ENCODE assay signal across 24 cellular contexts in the genomic region with DNA sequence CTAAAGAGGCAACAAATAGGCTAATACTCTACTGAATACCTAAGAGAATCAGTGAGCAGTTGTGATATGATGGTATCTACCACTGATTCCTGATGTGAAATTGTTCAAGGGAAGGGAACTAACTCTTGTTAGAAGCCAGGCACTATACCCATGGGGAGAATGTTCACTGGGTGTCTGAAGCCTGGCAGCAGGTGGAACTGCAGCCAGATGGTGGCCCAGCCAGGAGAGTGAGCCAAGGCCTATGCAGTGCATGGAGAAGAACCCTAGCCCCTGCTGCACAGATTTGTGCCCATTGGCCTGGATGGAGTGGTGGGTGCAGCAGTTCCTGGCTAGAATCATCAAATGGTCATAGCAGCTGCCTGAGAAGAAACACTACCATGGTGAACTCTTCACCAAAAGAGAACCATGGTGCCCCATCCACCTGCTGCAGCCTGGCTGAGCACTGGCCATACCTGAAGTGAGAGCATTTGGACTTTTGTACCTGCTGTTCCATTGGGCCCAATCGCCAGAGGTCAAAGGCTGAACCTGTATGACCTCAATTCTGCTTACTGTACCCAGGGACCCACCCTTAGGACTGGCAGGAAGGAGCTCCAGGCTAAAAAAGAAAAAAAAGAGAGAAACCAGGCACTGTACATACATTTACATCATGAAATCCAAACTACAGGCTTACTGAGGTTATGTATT.
A peak's percentile ranks its signal among the peaks of the same experiment; 100 is the strongest.
DNase-seq lines count a peak whose midpoint lies in the region; ATAC-seq, FAIRE-seq and TF ChIP-seq lines count a peak whose summit lies in the region.
"Had no signal": no experiment of that assay in that cellular context is flagged by ENCODE, and none has a peak within 500 bp of the region (broad histone marks: within the 10 kb centered on the region; RNA-seq: fewer than 3 reads in every experiment).

No MANE protein-coding gene starts in this region.

- peaks cover 26 to 38% of the 10 kb centered on the region in 2 donors for H3K4me1 Mint-ChIP-seq in natural killer cell treated with Interleukin-12 subunit alpha and Interleukin-12 subunit beta and Interleukin-15 and Interleukin-18, amount 100 ng/mL, for 72 hours (ENCODE audit: low read depth in 2 of 2)
- H3K4me1 Mint-ChIP-seq in natural killer cell = peaks cover 11 to 28% of the 10 kb centered on the region in 2 donors

- POLR2A ChIA-PET in RWPE1 (lab: Yijun Ruan, JAX; ENCODE audit: low non-redundant PET) = no interaction called here

- FAIRE-seq in small intestine (lab: Jason Lieb, UNC) = no peak
- FAIRE-seq: GM12878 had no signal

- H3K4me3 ChIP-seq in epithelial cell of proximal tubule (ENCODE audit: low read depth, low read length) (no peak overlapping the region), small intestine (ENCODE audit: low read depth in 1 of 2, low read length in 2 of 2) (no peak overlapping the region), heart right ventricle (no peak overlapping the region)
- H3K4me3 ChIP-seq: BLaER1 treated with 17β-estradiol and CSF1 and Interleukin-3, amounts not matched to agents 10 nM and 100 nM; GM12878; GM23248; HAP-1; PC-9 had no signal

- no peak for ATAC-seq in natural killer cell treated with Interleukin-12 subunit alpha and Interleukin-12 subunit beta and Interleukin-15 and Interleukin-18, amount 100 ng/mL, for 72 hours
- ATAC-seq in natural killer cell (no peak), heart right ventricle (no peak)
- ATAC-seq: GM12878, T-cell had no signal

- H3K36me3 ChIP-seq in small intestine (ENCODE audit: control insufficient read depth in 2 of 2, insufficient read depth in 2 of 2, low read length in 2 of 2) = no peaks in the 10 kb centered on the region
- no peaks in the 10 kb centered on the region for H3K36me3 ChIP-seq in heart right ventricle
- H3K36me3 ChIP-seq: BLaER1 treated with 17β-estradiol and CSF1 and Interleukin-3, amounts not matched to agents 10 nM and 100 nM; HAP-1 had no signal

- no peak overlapping the region for H3K27ac Mint-ChIP-seq in natural killer cell treated with Interleukin-12 subunit alpha and Interleukin-12 subunit beta and Interleukin-15 and Interleukin-18, amount 100 ng/mL, for 72 hours
- no peak overlapping the region for H3K27ac Mint-ChIP-seq in natural killer cell
- H3K27ac Mint-ChIP-seq: CD4-positive, alpha-beta memory T cell; T-cell had no signal

- no peak overlapping the region for H3K27ac ChIP-seq in small intestine (ENCODE audit: low read depth in 1 of 2, low read length in 1 of 2)
- H3K27ac ChIP-seq in RWPE1 = no peak overlapping the region
- H3K27ac ChIP-seq in heart right ventricle = no peak overlapping the region
- H3K27ac ChIP-seq: BLaER1 treated with 17β-estradiol and CSF1 and Interleukin-3, amounts not matched to agents 10 nM and 100 nM; GM23248; PC-9 had no signal

- DNase-seq in natural killer cell treated with Interleukin-12 subunit alpha and Interleukin-12 subunit beta and Interleukin-15 and Interleukin-18, amount 100 ng/mL, for 72 hours (ENCODE audit: low spot score) = no peak
- no peak for DNase-seq in natural killer cell
- peak; percentile 36 for DNase-seq in NCI-H2171 treated with DMSO at 0.1 percent for 48 hours (lab: John Stamatoyannopoulos, UW)
- DNase-seq in epithelial cell of proximal tubule (ENCODE audit: low read depth) = no peak
- peak; percentile 69 for DNase-seq in small intestine
- DNase-seq in posterior vena cava (ENCODE audit: low spot score) = no peak
- DNase-seq in RWPE1 (ENCODE audit: low spot score) = no peak
- DNase-seq in heart right ventricle = no peak
- DNase-seq: Caco-2; CD4-positive, alpha-beta memory T cell; DMS153; GM23248; NCI-H1048; NCI-H1417; NCI-H1694; NCI-H2029 treated with DMSO at 0.1 percent for 48 hours; NCI-H82; PC-9; RPMI8226; SHP77; T-cell had no signal

- TF ChIP-seq CTCF in natural killer cell (IDR thresholded peaks at IDR 0.05) (no peak), epithelial cell of proximal tubule (conservative IDR thresholded peaks at IDR 0.05; ENCODE audit: low read depth, low read length) (peak; percentile 12), RWPE1 (conservative IDR thresholded peaks at IDR 0.05; ENCODE audit: low read depth) (no peak), heart right ventricle (IDR thresholded peaks at IDR 0.05) (no peak)

- H3K4me1 ChIP-seq in small intestine (ENCODE audit: control insufficient read depth in 2 of 2, insufficient read depth in 1 of 2, low read depth in 1 of 2, low read length in 1 of 2) (peaks cover 0 to 3% of the 10 kb centered on the region in 2 donors), heart right ventricle (peaks cover 0 to 26% (median 0%) of the 10 kb centered on the region in 9 donors)
- H3K4me1 ChIP-seq: HAP-1 had no signal

- peak overlapping the region; percentile 7 for H3K4me3 Mint-ChIP-seq in natural killer cell treated with Interleukin-12 subunit alpha and Interleukin-12 subunit beta and Interleukin-15 and Interleukin-18, amount 100 ng/mL, for 72 hours
- H3K4me3 Mint-ChIP-seq in natural killer cell = no peak overlapping the region
- H3K4me3 Mint-ChIP-seq: CD4-positive, alpha-beta memory T cell; T-cell had no signal

- WGBS in small intestine, 3 donors = 27 to 61% (median 57%) methylated on average over 1 of the region's 1 CpG
- 94 to 100% methylated on average over 1 of the region's 1 CpG for WGBS in heart right ventricle, 2 donors

- CTCF ChIA-PET in RWPE1 (lab: Yijun Ruan, JAX) = no interaction called here

- H3K36me3 Mint-ChIP-seq in natural killer cell treated with Interleukin-12 subunit alpha and Interleukin-12 subunit beta and Interleukin-15 and Interleukin-18, amount 100 ng/mL, for 72 hours = peaks cover 5% of the 10 kb centered on the region
- no peaks in the 10 kb centered on the region for H3K36me3 Mint-ChIP-seq in natural killer cell
- H3K36me3 Mint-ChIP-seq: CD4-positive, alpha-beta memory T cell; T-cell had no signal

- intact Hi-C loops in natural killer cell (cut with micrococcal nuclease) (no loop called here), posterior vena cava (cut with DNase I) (no loop called here), heart right ventricle (cut with DNase I) (no loop called here)

- no peaks in the 10 kb centered on the region for H3K9me3 Mint-ChIP-seq in natural killer cell treated with Interleukin-12 subunit alpha and Interleukin-12 subunit beta and Interleukin-15 and Interleukin-18, amount 100 ng/mL, for 72 hours
- H3K9me3 Mint-ChIP-seq in natural killer cell = no peaks in the 10 kb centered on the region
- H3K9me3 Mint-ChIP-seq: T-cell had no signal

- no peaks in the 10 kb centered on the region for H3K27me3 Mint-ChIP-seq in natural killer cell treated with Interleukin-12 subunit alpha and Interleukin-12 subunit beta and Interleukin-15 and Interleukin-18, amount 100 ng/mL, for 72 hours
- no peaks in the 10 kb centered on the region for H3K27me3 Mint-ChIP-seq in natural killer cell (ENCODE audit: low read depth in 2 of 2)
- H3K27me3 Mint-ChIP-seq: CD4-positive, alpha-beta memory T cell; T-cell had no signal

- H3K27me3 ChIP-seq in small intestine (ENCODE audit: control insufficient read depth in 2 of 2, insufficient read depth in 2 of 2, low read length in 2 of 2) = no peaks in the 10 kb centered on the region
- no peaks in the 10 kb centered on the region for H3K27me3 ChIP-seq in heart right ventricle
- H3K27me3 ChIP-seq: BLaER1 treated with 17β-estradiol and CSF1 and Interleukin-3, amounts not matched to agents 10 nM and 100 nM had no signal

- H3K9me3 ChIP-seq in small intestine (ENCODE audit: control insufficient read depth, low read depth) = no peaks in the 10 kb centered on the region
- H3K9me3 ChIP-seq in heart right ventricle = peaks cover 0 to 7% (median 0%) of the 10 kb centered on the region in 11 donors
- H3K9me3 ChIP-seq: Caco-2, HAP-1 had no signal

Comparison
In these comparisons a context has a peak if more than half of its experiments do, and no peak if none do; other contexts are left out.
1. DNase-seq: peak in NCI-H2171 treated with DMSO at 0.1 percent for 48 hours (single experiment) and small intestine (single experiment); none in natural killer cell treated with Interleukin-12 subunit alpha and Interleukin-12 subunit beta and Interleukin-15 and Interleukin-18, amount 100 ng/mL, for 72 hours (single experiment), natural killer cell (single experiment), epithelial cell of proximal tubule (single experiment), posterior vena cava (single experiment), RWPE1 (single experiment) and heart right ventricle (0 of 2).